Comparison of ENCODE assay signal across 19 cellular contexts in genomic region chr15:56972426-56972825, GRCh38.
"Had no signal": no experiment of that assay in that cellular context is flagged by ENCODE, and none has a peak within 500 bp of the region (broad histone marks: within the 10 kb centered on the region; RNA-seq: fewer than 3 reads in every experiment).

No MANE protein-coding gene starts in this region.

- H3K4me3 ChIP-seq: ascending aorta, breast epithelium, esophagus squamous epithelium, left ventricle myocardium inferior, thyroid gland had no signal

- H3K36me3 Mint-ChIP-seq: immature natural killer cell had no signal

- H3K36me3 ChIP-seq: ascending aorta, breast epithelium, esophagus squamous epithelium, left ventricle myocardium inferior, thyroid gland had no signal

- H3K9me3 Mint-ChIP-seq: immature natural killer cell had no signal

- H3K4me3 Mint-ChIP-seq: immature natural killer cell had no signal

- H3K27me3 Mint-ChIP-seq: naive thymus-derived CD8-positive, alpha-beta T cell had no signal

- H3K27me3 ChIP-seq: ascending aorta, breast epithelium, esophagus squamous epithelium, thyroid gland had no signal

- ATAC-seq: naive thymus-derived CD8-positive, alpha-beta T cell; sciatic nerve had no signal

- H3K27ac ChIP-seq: ascending aorta, breast epithelium, esophagus squamous epithelium, left ventricle myocardium inferior, thyroid gland, VCaP had no signal

- H3K9me3 ChIP-seq: ascending aorta, breast epithelium, esophagus squamous epithelium, left ventricle myocardium inferior, thyroid gland had no signal

- FAIRE-seq: endothelial cell of umbilical vein had no signal

- DNase-seq: activated CD4-positive, alpha-beta T cell treated with anti-CD3 and anti-CD28 coated beads for 1 hour; activated naive CD4-positive, alpha-beta T cell; dermis blood vessel endothelial cell; effector memory CD4-positive, alpha-beta T cell; esophagus squamous epithelium; immature natural killer cell; kidney glomerular epithelial cell; left ventricle myocardium inferior; mammary epithelial cell; naive thymus-derived CD8-positive, alpha-beta T cell; stimulated activated naive CD4-positive, alpha-beta T cell; T-helper 1 cell; T-helper 9 cell; thyroid gland had no signal
